9 cellular contexts compared by ENCODE assay signal in genomic region chr5:134577022-134577795, GRCh38. TPM values are rescaled to one million over a fixed set of nuclear protein-coding genes. Genes with fewer than 3 reads are reported as not detected.
DNase-seq lines count a peak whose midpoint lies in the region; ATAC-seq and TF ChIP-seq lines count a peak whose summit lies in the region.
"Had no signal": no experiment of that assay in that cellular context is flagged by ENCODE, and none has a peak within 500 bp of the region (broad histone marks: within the 10 kb centered on the region; RNA-seq: fewer than 3 reads in every experiment).

No MANE protein-coding gene starts in this region.

- DNase-seq in DMS53 (lab: John Stamatoyannopoulos, UW) (peak; percentile 76), MG63 (peak; percentile 90), choroid plexus epithelial cell (ENCODE audit: low read depth) (peak; percentile 72), natural killer cell (no peak), G401 (ENCODE audit: low spot score) (no peak), cerebellar nuclear complex (lab: John Stamatoyannopoulos, UW) (no peak), erythroblast (lab: John Stamatoyannopoulos, UW) (no peak)

- H3K4me3 ChIP-seq in MG63 (no peak overlapping the region), choroid plexus epithelial cell (ENCODE audit: low read depth, low read length) (no peak overlapping the region)
- H3K4me3 ChIP-seq: heart left ventricle had no signal

- no peaks in the 10 kb centered on the region for H3K27me3 Mint-ChIP-seq in natural killer cell (ENCODE audit: low read depth in 2 of 2)

- H3K4me1 Mint-ChIP-seq in natural killer cell: peaks cover 32 to 37% of the 10 kb centered on the region in 2 donors

- TF ChIP-seq CTCF in choroid plexus epithelial cell (conservative IDR thresholded peaks at IDR 0.05; ENCODE audit: low read depth, low read length) (no peak), natural killer cell (IDR thresholded peaks at IDR 0.05) (no peak)

- intact Hi-C loops in natural killer cell (cut with micrococcal nuclease): loop anchor here (2.0 kb wide), 2 partner anchors 50 to 274 kb away; no protein-coding TSS in a partner anchor

- H3K4me3 Mint-ChIP-seq in natural killer cell: no peak overlapping the region

- H3K9me3 ChIP-seq in MG63: no peaks in the 10 kb centered on the region
- H3K9me3 ChIP-seq: heart left ventricle had no signal

- H3K9me3 Mint-ChIP-seq in natural killer cell: no peaks in the 10 kb centered on the region

- H3K27me3 ChIP-seq in MG63: no peaks in the 10 kb centered on the region
- H3K27me3 ChIP-seq: heart left ventricle had no signal

- peaks cover 94% of the 10 kb centered on the region for H3K36me3 ChIP-seq in MG63

- no peaks in the 10 kb centered on the region for H3K36me3 Mint-ChIP-seq in natural killer cell

- in situ Hi-C loops in G401 (cut with HindIII; ENCODE audit: low sequenced_read_pairs): no loop called here

- H3K27ac Mint-ChIP-seq in natural killer cell: peak overlapping the region; percentile 70 to 73

- ATAC-seq in natural killer cell (peak in 1 of 3 donors; percentile 17), HG02610 (IDR thresholded peaks at IDR 0.05; ENCODE audit: unreplicated experiment) (no peak)

- TF ChIP-seq POLR2A in erythroblast (IDR thresholded peaks at IDR 0.05; ENCODE audit: low read length): no peak

RNA-seq across cellular contexts. Expression of gene JADE2, which starts 51.7 kb away (rescaled TPM):
- 42.0 and 47.4 TPM in 2 replicates for total RNA-seq in MG63 (2014; rRNA removed; shearing (Covaris generic); ENCODE audit: low replicate concordance)
- total RNA-seq in natural killer cell: 100 to 1,000 TPM; 130 to 174 (median 173) TPM
- 24.4 and 25.8 TPM in 2 replicates for total RNA-seq in G401 (2014; rRNA removed; shearing (Covaris generic))

RNA-seq across cellular contexts. Expression of gene SAR1B, which starts 55.4 kb away (rescaled TPM):
- 81.1 and 98.2 TPM in 2 replicates for total RNA-seq in MG63 (2014; rRNA removed; shearing (Covaris generic); ENCODE audit: low replicate concordance)
- 10 to 100 TPM; 36.2 to 50.2 (median 41.2) TPM for total RNA-seq in natural killer cell
- 29.6 and 41.2 TPM in 2 replicates for total RNA-seq in G401 (2014; rRNA removed; shearing (Covaris generic))

Comparison
In these comparisons a context has a peak if more than half of its experiments do, and no peak if none do; other contexts are left out.
1. DNase-seq: peak in DMS53 (single experiment), MG63 (single experiment) and choroid plexus epithelial cell (single experiment); none in natural killer cell (single experiment), G401 (single experiment), cerebellar nuclear complex (0 of 2) and erythroblast (0 of 2).